Comparison of ENCODE assay signal across 8 cellular contexts in the genomic region with DNA sequence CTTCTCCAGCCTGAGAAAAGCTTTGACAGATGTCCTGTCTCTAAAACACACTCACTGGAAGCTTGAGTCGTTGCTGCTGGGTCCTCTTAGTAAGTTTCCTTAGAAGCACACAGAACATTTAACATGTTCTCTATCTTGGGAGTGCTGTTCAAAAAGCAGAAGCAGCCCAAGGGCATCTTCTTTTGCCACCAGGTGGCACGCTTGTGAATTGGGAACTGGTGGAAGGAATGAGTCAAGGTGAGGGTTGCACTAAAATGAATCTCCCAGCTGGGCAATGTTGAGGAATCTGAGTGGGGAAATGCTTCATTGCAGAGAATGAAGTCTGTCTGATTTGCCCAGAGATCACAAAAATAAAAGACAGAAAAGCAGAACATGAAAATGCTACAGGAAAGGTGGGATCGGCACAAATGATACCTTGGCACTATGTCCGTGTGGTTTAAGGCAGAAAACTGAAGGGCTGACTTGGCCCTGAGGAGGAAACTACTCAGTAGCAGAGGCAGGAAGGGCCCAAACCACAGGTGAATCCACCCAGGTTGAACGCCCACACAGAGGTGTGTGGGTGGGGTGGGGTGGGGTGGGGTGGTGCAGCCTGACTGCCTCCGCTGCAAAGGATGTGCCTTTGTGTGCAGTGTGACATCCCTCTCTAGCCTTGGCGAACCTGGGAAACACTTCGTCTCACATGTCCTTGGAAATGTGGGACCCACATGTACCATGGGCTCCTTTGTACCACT. TPM values are rescaled to one million over a fixed set of nuclear protein-coding genes. Genes with fewer than 3 reads are reported as not detected.
DNase-seq lines count a peak whose midpoint lies in the region; ATAC-seq and TF ChIP-seq lines count a peak whose summit lies in the region.

No MANE protein-coding gene starts in this region.

- H3K36me3 ChIP-seq in BJ (ENCODE audit: control insufficient read depth, insufficient read depth, low read length) = no peaks in the 10 kb centered on the region

- POLR2A ChIA-PET in BJ (lab: Charles Lee) = no interaction called here

- ATAC-seq in right cardiac atrium = no peak

- no peak overlapping the region for H3K27ac ChIP-seq in right cardiac atrium (ENCODE audit: low read length)

- intact Hi-C loops in right cardiac atrium (cut with DNase I) = no loop called here

- H3K4me1 ChIP-seq in right cardiac atrium (ENCODE audit: control insufficient read depth, insufficient read depth, low read length) = no peaks in the 10 kb centered on the region

- H3K27me3 ChIP-seq in BJ (ENCODE audit: control insufficient read depth, insufficient read depth, low read length) (no peaks in the 10 kb centered on the region), right cardiac atrium (ENCODE audit: control insufficient read depth, insufficient read depth) (no peaks in the 10 kb centered on the region)

- DNase-seq in BJ (ENCODE audit: low read depth) (no peak), GM20000 (ENCODE audit: low spot score) (no peak), NCI-H69 (lab: John Stamatoyannopoulos, UW) (peak; percentile 11), activated T-cell treated with anti-CD3 and anti-CD28 coated beads for 24 hours (ENCODE audit: low read depth) (peak; percentile 29), right cardiac atrium (peak in 2 of 3 donors; percentile 43 to 64), putamen (ENCODE audit: low spot score) (no peak), NCI-H524 treated with DMSO at 0.1 percent for 48 hours (lab: John Stamatoyannopoulos, UW) (no peak)
- DNase-seq in stimulated activated CD8-positive, alpha-beta memory T cell treated with anti-CD3 and anti-CD28 coated beads, Interleukin-7, amount 100 ng/mL, for 24 hours (ENCODE audit: low read depth) = peak; percentile 14

- TF ChIP-seq CTCF in BJ (IDR thresholded peaks at IDR 0.05; ENCODE audit: insufficient read depth, low read depth, low read length) = peak; percentile 35
- peak; percentile 39 for TF ChIP-seq CTCF in GM20000 (IDR thresholded peaks at IDR 0.05; ENCODE audit: extremely low read depth, missing control alignments)

- no peaks in the 10 kb centered on the region for H3K9me3 ChIP-seq in right cardiac atrium (ENCODE audit: control insufficient read depth, low read length)

- CTCF ChIA-PET in BJ (lab: Yijun Ruan, JAX) = interaction anchor here (1.8 kb wide), 1 partner anchor 277 kb away, joined by 6 read pairs; no protein-coding TSS in a partner anchor

- WGBS in right cardiac atrium = 85% methylated on average over 8 of the region's 8 CpGs

- no peak overlapping the region for H3K4me3 ChIP-seq in BJ (ENCODE audit: low read depth, low read length)
- H3K4me3 ChIP-seq in right cardiac atrium (ENCODE audit: low read length) = no peak overlapping the region

RNA-seq across cellular contexts. Expression of gene KIT, which starts 26.0 kb away (rescaled TPM):
- polyA plus RNA-seq in BJ (2011; rRNA removed) = 3.3 and 3.6 TPM in 2 replicates
- 3.2 and 4.7 TPM in 2 replicates for polyA minus RNA-seq in BJ (2011; rRNA and poly(A)+ RNA removed)
- total RNA-seq in right cardiac atrium = 1 to 10 TPM in 3 of 4 donors, under 1 TPM in 1; 0.66 to 1.6 (median 1.5) TPM
- polyA plus RNA-seq in right cardiac atrium = 0.18 TPM

Comparison
In these comparisons a context has a peak if more than half of its experiments do, and no peak if none do; other contexts are left out.
1. DNase-seq: peak in NCI-H69 (single experiment), activated T-cell treated with anti-CD3 and anti-CD28 coated beads for 24 hours (single experiment), right cardiac atrium (2 of 3) and stimulated activated CD8-positive, alpha-beta memory T cell treated with anti-CD3 and anti-CD28 coated beads, Interleukin-7, amount 100 ng/mL, for 24 hours (single experiment); none in BJ (single experiment), GM20000 (single experiment), putamen (single experiment) and NCI-H524 treated with DMSO at 0.1 percent for 48 hours (single experiment).